ENCODE assay signal across 24 cellular contexts in genomic region chr7:66418537-66418936, GRCh38.
"Had no signal": no experiment of that assay in that cellular context is flagged by ENCODE, and none has a peak within 500 bp of the region (broad histone marks: within the 10 kb centered on the region; RNA-seq: fewer than 3 reads in every experiment).

No MANE protein-coding gene starts in this region.

- ATAC-seq: activated naive CD4-positive, alpha-beta T cell treated with anti-CD3 and anti-CD28 coated beads, Interleukin-2, amount 50 U/mL, for 72 hours; activated T-helper 17 cell treated with anti-CD3 and anti-CD28 coated beads, Interleukin-2, amount 50 U/mL, for 72 hours; esophagus mucosa; left lobe of liver; naive thymus-derived CD4-positive, alpha-beta T cell had no signal

- H3K4me3 ChIP-seq: lung, spleen, testis, uterus had no signal

- H3K4me1 Mint-ChIP-seq: activated T-helper 17 cell treated with anti-CD3 and anti-CD28 coated beads, Interleukin-2, amount 50 U/mL, for 72 hours had no signal

- H3K4me3 Mint-ChIP-seq: activated T-cell treated with anti-CD3 and anti-CD28 coated beads, Interleukin-2, amount 50 U/mL, for 24 hours; activated T-helper 17 cell treated with anti-CD3 and anti-CD28 coated beads, Interleukin-2, amount 50 U/mL, for 72 hours; neural crest cell had no signal

- H3K27me3 ChIP-seq: spleen, testis, uterus had no signal

- H3K27me3 Mint-ChIP-seq: activated T-cell treated with anti-CD3 and anti-CD28 coated beads, Interleukin-2, amount 50 U/mL, for 24 hours; activated T-helper 17 cell treated with anti-CD3 and anti-CD28 coated beads, Interleukin-2, amount 50 U/mL, for 72 hours; naive thymus-derived CD4-positive, alpha-beta T cell; progenitor cell of endocrine pancreas had no signal

- DNase-seq: activated CD8-positive, alpha-beta memory T cell treated with anti-CD3 and anti-CD28 coated beads for 24 hours; activated CD8-positive, alpha-beta memory T cell treated with anti-CD3 and anti-CD28 coated beads, Interleukin-2, amount 50 U/mL, for 4 hours; activated T-cell treated with anti-CD3 and anti-CD28 coated beads, Interleukin-2, amount 50 U/mL, for 24 hours; aorta; central memory CD4-positive, alpha-beta T cell; dermis blood vessel endothelial cell; effector memory CD4-positive, alpha-beta T cell; foreskin melanocyte; kidney; naive thymus-derived CD4-positive, alpha-beta T cell; retina; spleen; stimulated activated CD4-positive, alpha-beta T cell treated with anti-CD3 and anti-CD28 coated beads, Interleukin-4, amount 100 ng/mL, for 1 hour; stimulated activated naive CD4-positive, alpha-beta T cell; trophoblast cell; uterus had no signal

- H3K9me3 Mint-ChIP-seq: activated naive CD4-positive, alpha-beta T cell treated with anti-CD3 and anti-CD28 coated beads, Interleukin-2, amount 50 U/mL, for 72 hours; activated T-cell treated with anti-CD3 and anti-CD28 coated beads, Interleukin-2, amount 50 U/mL, for 24 hours; activated T-helper 17 cell treated with anti-CD3 and anti-CD28 coated beads, Interleukin-2, amount 50 U/mL, for 72 hours; naive thymus-derived CD4-positive, alpha-beta T cell; neural crest cell had no signal

- H3K27ac Mint-ChIP-seq: activated naive CD4-positive, alpha-beta T cell treated with anti-CD3 and anti-CD28 coated beads, Interleukin-2, amount 50 U/mL, for 72 hours; activated T-cell treated with anti-CD3 and anti-CD28 coated beads, Interleukin-2, amount 50 U/mL, for 24 hours; activated T-helper 17 cell treated with anti-CD3 and anti-CD28 coated beads, Interleukin-2, amount 50 U/mL, for 72 hours; naive thymus-derived CD4-positive, alpha-beta T cell; progenitor cell of endocrine pancreas had no signal

- H3K4me1 ChIP-seq: uterus had no signal

- H3K36me3 ChIP-seq: uterus had no signal

- H3K9me3 ChIP-seq: spleen, testis, uterus had no signal

- H3K36me3 Mint-ChIP-seq: activated naive CD4-positive, alpha-beta T cell treated with anti-CD3 and anti-CD28 coated beads, Interleukin-2, amount 50 U/mL, for 72 hours had no signal

- H3K27ac ChIP-seq: spleen, testis, uterus had no signal
